In the genomic region with DNA sequence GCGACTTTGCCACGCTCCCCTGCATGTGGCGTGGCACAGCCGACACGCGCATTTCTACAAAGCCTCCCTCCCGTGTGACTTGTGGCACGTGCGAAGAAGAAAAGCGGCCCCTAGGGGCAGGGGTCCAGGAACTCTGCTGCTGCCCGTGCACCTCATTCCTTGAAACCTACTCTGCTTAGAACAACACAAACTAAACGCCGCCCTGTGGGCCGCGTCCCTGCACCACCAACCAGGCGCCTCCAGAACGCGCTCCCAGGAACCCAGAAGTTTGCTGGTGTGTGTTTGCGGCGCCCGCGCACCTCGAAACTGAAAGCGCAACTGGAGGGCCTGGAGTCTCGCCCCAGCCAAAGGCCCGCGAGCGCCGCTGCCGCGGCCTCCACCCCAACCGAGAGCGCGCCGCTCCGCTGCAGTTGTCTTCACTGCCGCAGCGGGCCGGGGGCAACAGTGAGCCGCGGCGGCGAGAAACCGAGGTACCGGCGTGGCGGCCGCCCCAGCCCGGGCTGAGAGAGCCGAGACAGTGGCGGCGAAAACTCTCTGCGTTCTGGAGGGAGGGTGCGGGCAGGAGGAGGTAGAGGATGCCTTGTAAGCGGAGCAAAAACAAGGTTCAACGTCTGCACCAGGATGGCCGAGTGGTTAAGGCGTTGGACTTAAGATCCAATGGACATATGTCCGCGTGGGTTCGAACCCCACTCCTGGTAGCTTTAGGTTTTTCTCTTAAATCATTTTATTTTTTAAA, we compare ENCODE assay signal across 1 cellular context.
TF ChIP-seq lines count a peak whose summit lies in the region.

No MANE protein-coding gene starts in this region.

TF ChIP-seq in HepG2, 621 proteins besides CTCF, POLR2A, EP300 and RAD21 (continued from another document and continues in another):
- TF ChIP-seq, protein P1, sequence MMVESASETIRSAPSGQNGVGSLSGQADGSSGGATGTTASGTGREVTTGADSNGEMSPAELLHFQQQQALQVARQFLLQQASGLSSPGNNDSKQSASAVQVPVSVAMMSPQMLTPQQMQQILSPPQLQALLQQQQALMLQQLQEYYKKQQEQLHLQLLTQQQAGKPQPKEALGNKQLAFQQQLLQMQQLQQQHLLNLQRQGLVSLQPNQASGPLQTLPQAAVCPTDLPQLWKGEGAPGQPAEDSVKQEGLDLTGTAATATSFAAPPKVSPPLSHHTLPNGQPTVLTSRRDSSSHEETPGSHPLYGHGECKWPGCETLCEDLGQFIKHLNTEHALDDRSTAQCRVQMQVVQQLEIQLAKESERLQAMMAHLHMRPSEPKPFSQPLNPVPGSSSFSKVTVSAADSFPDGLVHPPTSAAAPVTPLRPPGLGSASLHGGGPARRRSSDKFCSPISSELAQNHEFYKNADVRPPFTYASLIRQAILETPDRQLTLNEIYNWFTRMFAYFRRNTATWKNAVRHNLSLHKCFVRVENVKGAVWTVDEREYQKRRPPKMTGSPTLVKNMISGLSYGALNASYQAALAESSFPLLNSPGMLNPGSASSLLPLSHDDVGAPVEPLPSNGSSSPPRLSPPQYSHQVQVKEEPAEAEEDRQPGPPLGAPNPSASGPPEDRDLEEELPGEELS (CRISPR knock-in tag; IDR thresholded peaks at IDR 0.05): peak; percentile 68
- TF ChIP-seq TBP (CRISPR knock-in tag; IDR thresholded peaks at IDR 0.05) (peak; percentile 78; the same call in 1 of the 2 replicates), SATB2 (CRISPR knock-in tag; IDR thresholded peaks at IDR 0.05) (peak; percentile 79; the same call in 1 of the 2 replicates), FLYWCH1 (CRISPR knock-in tag; IDR thresholded peaks at IDR 0.05) (no peak), TOE1 (CRISPR knock-in tag; IDR thresholded peaks at IDR 0.05) (peak; percentile 87), SCMH1 (CRISPR knock-in tag; IDR thresholded peaks at IDR 0.05; ENCODE audit: borderline replicate concordance) (no peak), ZBTB7A (CRISPR knock-in tag; IDR thresholded peaks at IDR 0.05) (peak; percentile 67; the same call in 1 of the 2 replicates), CHCHD3 (CRISPR knock-in tag; IDR thresholded peaks at IDR 0.05) (no peak), ZNF746 (CRISPR knock-in tag; IDR thresholded peaks at IDR 0.05) (peak; percentile 75; the same call in 1 of the 2 replicates), FOSL1 (CRISPR knock-in tag; IDR thresholded peaks at IDR 0.05; ENCODE audit: borderline replicate concordance) (no peak), ZNF816 (CRISPR knock-in tag; IDR thresholded peaks at IDR 0.05; ENCODE audit: borderline replicate concordance) (0 out of 2 replicates have a peak, but pooled peaks have one; percentile 85), ZSCAN30 (CRISPR knock-in tag; IDR thresholded peaks at IDR 0.05) (0 out of 2 replicates have a peak, but pooled peaks have one; percentile 78), ZNF451 (CRISPR knock-in tag; IDR thresholded peaks at IDR 0.05) (no peak), ELF1 (CRISPR knock-in tag; IDR thresholded peaks at IDR 0.05) (peak; percentile 56; the same call in 1 of the 2 replicates), MXI1 (IDR thresholded peaks at IDR 0.05; ENCODE audit: borderline replicate concordance, low read depth, low read length) (peak; percentile 55; the same call in 2 of the 3 replicates), ZNF382 (CRISPR knock-in tag; IDR thresholded peaks at IDR 0.05; ENCODE audit: borderline replicate concordance) (no peak), POGZ (CRISPR knock-in tag; IDR thresholded peaks at IDR 0.05) (peak; percentile 96), ZKSCAN5 (CRISPR knock-in tag; IDR thresholded peaks at IDR 0.05) (no peak), ZNF619 (CRISPR knock-in tag; IDR thresholded peaks at IDR 0.05) (peak; percentile 94; the same call in 1 of the 2 replicates), SMYD3 (CRISPR knock-in tag; IDR thresholded peaks at IDR 0.05) (peak; percentile 64), ZNF354B (CRISPR knock-in tag; IDR thresholded peaks at IDR 0.05) (peak; percentile 84), TBX3 (IDR thresholded peaks at IDR 0.05; ENCODE audit: borderline replicate concordance) (no peak), ZNF225 (CRISPR knock-in tag; IDR thresholded peaks at IDR 0.05) (no peak), HHEX (CRISPR knock-in tag; IDR thresholded peaks at IDR 0.05) (no peak), ZNF547 (CRISPR knock-in tag; IDR thresholded peaks at IDR 0.05) (peak; percentile 85), EZH2 (conservative IDR thresholded peaks at IDR 0.05; ENCODE audit: low read depth, low read length) (no peak), GFI1 (CRISPR knock-in tag; IDR thresholded peaks at IDR 0.05; ENCODE audit: borderline replicate concordance) (peak; percentile 86; the same call in 1 of the 2 replicates), MEIS1 (CRISPR knock-in tag; IDR thresholded peaks at IDR 0.05; ENCODE audit: borderline replicate concordance) (peak; percentile 77), MTF2 (CRISPR knock-in tag; IDR thresholded peaks at IDR 0.05; ENCODE audit: borderline replicate concordance) (no peak; the same call in 1 of the 2 replicates), ZNF768 (CRISPR knock-in tag; IDR thresholded peaks at IDR 0.05) (peak; percentile 49; the same call in 1 of the 2 replicates), MXD4 (CRISPR knock-in tag; IDR thresholded peaks at IDR 0.05) (peak; percentile 93), KDM2A (CRISPR knock-in tag; IDR thresholded peaks at IDR 0.05; ENCODE audit: borderline replicate concordance, low read depth) (peak; percentile 97), TAF15 (IDR thresholded peaks at IDR 0.05; ENCODE audit: low read depth, low read length, poor library complexity, severe bottlenecking) (peak; percentile 29), ZNF543 (CRISPR knock-in tag; IDR thresholded peaks at IDR 0.05) (no peak; the same call in 1 of the 2 replicates), ZFAT (CRISPR knock-in tag; conservative IDR thresholded peaks at IDR 0.05) (no peak)
- TF ChIP-seq, protein P2, sequence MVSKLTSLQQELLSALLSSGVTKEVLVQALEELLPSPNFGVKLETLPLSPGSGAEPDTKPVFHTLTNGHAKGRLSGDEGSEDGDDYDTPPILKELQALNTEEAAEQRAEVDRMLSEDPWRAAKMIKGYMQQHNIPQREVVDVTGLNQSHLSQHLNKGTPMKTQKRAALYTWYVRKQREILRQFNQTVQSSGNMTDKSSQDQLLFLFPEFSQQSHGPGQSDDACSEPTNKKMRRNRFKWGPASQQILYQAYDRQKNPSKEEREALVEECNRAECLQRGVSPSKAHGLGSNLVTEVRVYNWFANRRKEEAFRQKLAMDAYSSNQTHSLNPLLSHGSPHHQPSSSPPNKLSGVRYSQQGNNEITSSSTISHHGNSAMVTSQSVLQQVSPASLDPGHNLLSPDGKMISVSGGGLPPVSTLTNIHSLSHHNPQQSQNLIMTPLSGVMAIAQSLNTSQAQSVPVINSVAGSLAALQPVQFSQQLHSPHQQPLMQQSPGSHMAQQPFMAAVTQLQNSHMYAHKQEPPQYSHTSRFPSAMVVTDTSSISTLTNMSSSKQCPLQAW (CRISPR knock-in tag; IDR thresholded peaks at IDR 0.05): peak; percentile 93
- TF ChIP-seq, protein P3, sequence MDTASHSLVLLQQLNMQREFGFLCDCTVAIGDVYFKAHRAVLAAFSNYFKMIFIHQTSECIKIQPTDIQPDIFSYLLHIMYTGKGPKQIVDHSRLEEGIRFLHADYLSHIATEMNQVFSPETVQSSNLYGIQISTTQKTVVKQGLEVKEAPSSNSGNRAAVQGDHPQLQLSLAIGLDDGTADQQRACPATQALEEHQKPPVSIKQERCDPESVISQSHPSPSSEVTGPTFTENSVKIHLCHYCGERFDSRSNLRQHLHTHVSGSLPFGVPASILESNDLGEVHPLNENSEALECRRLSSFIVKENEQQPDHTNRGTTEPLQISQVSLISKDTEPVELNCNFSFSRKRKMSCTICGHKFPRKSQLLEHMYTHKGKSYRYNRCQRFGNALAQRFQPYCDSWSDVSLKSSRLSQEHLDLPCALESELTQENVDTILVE (CRISPR knock-in tag; IDR thresholded peaks at IDR 0.05): peak; percentile 80
- TF ChIP-seq, protein P4, sequence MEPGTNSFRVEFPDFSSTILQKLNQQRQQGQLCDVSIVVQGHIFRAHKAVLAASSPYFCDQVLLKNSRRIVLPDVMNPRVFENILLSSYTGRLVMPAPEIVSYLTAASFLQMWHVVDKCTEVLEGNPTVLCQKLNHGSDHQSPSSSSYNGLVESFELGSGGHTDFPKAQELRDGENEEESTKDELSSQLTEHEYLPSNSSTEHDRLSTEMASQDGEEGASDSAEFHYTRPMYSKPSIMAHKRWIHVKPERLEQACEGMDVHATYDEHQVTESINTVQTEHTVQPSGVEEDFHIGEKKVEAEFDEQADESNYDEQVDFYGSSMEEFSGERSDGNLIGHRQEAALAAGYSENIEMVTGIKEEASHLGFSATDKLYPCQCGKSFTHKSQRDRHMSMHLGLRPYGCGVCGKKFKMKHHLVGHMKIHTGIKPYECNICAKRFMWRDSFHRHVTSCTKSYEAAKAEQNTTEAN (CRISPR knock-in tag; conservative IDR thresholded peaks at IDR 0.05): peak; percentile 68
- TF ChIP-seq, protein P5, sequence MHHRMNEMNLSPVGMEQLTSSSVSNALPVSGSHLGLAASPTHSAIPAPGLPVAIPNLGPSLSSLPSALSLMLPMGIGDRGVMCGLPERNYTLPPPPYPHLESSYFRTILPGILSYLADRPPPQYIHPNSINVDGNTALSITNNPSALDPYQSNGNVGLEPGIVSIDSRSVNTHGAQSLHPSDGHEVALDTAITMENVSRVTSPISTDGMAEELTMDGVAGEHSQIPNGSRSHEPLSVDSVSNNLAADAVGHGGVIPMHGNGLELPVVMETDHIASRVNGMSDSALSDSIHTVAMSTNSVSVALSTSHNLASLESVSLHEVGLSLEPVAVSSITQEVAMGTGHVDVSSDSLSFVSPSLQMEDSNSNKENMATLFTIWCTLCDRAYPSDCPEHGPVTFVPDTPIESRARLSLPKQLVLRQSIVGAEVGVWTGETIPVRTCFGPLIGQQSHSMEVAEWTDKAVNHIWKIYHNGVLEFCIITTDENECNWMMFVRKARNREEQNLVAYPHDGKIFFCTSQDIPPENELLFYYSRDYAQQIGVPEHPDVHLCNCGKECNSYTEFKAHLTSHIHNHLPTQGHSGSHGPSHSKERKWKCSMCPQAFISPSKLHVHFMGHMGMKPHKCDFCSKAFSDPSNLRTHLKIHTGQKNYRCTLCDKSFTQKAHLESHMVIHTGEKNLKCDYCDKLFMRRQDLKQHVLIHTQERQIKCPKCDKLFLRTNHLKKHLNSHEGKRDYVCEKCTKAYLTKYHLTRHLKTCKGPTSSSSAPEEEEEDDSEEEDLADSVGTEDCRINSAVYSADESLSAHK (CRISPR knock-in tag; IDR thresholded peaks at IDR 0.05; ENCODE audit: borderline replicate concordance): no peak
- TF ChIP-seq, protein P6, sequence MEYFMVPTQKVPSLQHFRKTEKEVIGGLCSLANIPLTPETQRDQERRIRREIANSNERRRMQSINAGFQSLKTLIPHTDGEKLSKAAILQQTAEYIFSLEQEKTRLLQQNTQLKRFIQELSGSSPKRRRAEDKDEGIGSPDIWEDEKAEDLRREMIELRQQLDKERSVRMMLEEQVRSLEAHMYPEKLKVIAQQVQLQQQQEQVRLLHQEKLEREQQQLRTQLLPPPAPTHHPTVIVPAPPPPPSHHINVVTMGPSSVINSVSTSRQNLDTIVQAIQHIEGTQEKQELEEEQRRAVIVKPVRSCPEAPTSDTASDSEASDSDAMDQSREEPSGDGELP (IDR thresholded peaks at IDR 0.05; ENCODE audit: borderline replicate concordance, low read depth): peak; percentile 59; the same call in 1 of the 2 replicates
- TF ChIP-seq, protein P7, sequence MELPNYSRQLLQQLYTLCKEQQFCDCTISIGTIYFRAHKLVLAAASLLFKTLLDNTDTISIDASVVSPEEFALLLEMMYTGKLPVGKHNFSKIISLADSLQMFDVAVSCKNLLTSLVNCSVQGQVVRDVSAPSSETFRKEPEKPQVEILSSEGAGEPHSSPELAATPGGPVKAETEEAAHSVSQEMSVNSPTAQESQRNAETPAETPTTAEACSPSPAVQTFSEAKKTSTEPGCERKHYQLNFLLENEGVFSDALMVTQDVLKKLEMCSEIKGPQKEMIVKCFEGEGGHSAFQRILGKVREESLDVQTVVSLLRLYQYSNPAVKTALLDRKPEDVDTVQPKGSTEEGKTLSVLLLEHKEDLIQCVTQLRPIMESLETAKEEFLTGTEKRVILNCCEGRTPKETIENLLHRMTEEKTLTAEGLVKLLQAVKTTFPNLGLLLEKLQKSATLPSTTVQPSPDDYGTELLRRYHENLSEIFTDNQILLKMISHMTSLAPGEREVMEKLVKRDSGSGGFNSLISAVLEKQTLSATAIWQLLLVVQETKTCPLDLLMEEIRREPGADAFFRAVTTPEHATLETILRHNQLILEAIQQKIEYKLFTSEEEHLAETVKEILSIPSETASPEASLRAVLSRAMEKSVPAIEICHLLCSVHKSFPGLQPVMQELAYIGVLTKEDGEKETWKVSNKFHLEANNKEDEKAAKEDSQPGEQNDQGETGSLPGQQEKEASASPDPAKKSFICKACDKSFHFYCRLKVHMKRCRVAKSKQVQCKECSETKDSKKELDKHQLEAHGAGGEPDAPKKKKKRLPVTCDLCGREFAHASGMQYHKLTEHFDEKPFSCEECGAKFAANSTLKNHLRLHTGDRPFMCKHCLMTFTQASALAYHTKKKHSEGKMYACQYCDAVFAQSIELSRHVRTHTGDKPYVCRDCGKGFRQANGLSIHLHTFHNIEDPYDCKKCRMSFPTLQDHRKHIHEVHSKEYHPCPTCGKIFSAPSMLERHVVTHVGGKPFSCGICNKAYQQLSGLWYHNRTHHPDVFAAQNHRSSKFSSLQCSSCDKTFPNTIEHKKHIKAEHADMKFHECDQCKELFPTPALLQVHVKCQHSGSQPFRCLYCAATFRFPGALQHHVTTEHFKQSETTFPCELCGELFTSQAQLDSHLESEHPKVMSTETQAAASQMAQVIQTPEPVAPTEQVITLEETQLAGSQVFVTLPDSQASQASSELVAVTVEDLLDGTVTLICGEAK (IDR thresholded peaks at IDR 0.05): no peak
- TF ChIP-seq, protein P7 (CRISPR knock-in tag; IDR thresholded peaks at IDR 0.05): peak; percentile 82
